ENCODE assay signal across 8 cellular contexts in the genomic region with DNA sequence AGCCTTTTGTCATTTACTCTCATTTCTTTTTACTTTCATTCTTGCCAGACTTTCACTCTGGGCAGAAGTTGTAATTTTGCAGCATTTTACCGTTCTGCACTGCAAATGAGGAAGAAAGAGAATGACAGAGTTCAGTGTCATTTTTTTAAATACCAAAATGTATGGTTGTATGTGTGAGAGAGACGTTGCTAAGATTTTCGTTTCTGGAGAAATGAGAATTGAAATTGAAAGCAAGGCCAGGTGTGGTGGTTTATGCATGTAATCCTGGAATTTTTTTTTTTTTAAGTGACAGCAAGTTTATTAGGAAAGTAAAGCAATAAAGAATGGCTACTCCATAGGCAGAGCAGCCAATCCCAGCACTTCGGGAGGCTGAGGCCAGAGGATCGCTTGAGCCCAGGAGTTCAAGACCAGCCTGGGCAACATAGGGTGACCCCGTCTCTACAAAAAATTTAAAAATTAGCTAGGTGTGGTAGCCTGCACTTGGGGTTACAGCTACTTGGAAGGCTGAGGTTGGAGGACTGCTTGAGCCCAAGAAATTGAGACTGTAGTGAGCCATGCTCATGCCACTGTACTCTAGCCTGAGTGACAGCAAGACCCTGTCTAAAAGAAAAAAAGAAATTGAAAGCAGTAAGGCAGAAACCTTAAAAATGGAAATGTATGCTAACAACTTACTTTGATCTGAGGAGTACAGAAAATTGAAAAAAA. TPM values are rescaled to one million over a fixed set of nuclear protein-coding genes. Genes with fewer than 3 reads are reported as not detected.
DNase-seq lines count a peak whose midpoint lies in the region; ATAC-seq and TF ChIP-seq lines count a peak whose summit lies in the region.

No MANE protein-coding gene starts in this region.

- TF ChIP-seq POLR2A in stomach (IDR thresholded peaks at IDR 0.05): no peak

- no peak for TF ChIP-seq CTCF in endodermal cell (conservative IDR thresholded peaks at IDR 0.05)
- TF ChIP-seq CTCF in WERI-Rb-1 (IDR thresholded peaks at IDR 0.05; ENCODE audit: low read depth, low read length): no peak
- no peak for TF ChIP-seq CTCF in stomach (IDR thresholded peaks at IDR 0.05)

- peaks cover 16% of the 10 kb centered on the region for H3K4me1 Mint-ChIP-seq in endodermal cell

- no peak overlapping the region for H3K4me3 Mint-ChIP-seq in endodermal cell

- H3K4me3 ChIP-seq in endodermal cell (ENCODE audit: low read length): no peak overlapping the region
- no peak overlapping the region for H3K4me3 ChIP-seq in WERI-Rb-1 (ENCODE audit: low read depth, low read length)
- no peak overlapping the region for H3K4me3 ChIP-seq in stomach

- H3K4me1 ChIP-seq in endodermal cell (ENCODE audit: control insufficient read depth, insufficient read depth, low read length): peaks cover 5% of the 10 kb centered on the region
- peaks cover 3 to 32% (median 11%) of the 10 kb centered on the region in 4 donors for H3K4me1 ChIP-seq in stomach

- H3K36me3 ChIP-seq in endodermal cell (ENCODE audit: control insufficient read depth, insufficient read depth, low read length): peaks cover under 1% of the 10 kb centered on the region
- H3K36me3 ChIP-seq in WERI-Rb-1: peaks cover 6% of the 10 kb centered on the region
- no peaks in the 10 kb centered on the region for H3K36me3 ChIP-seq in stomach

- H3K36me3 Mint-ChIP-seq in endodermal cell (ENCODE audit: low read depth): peaks cover 12% of the 10 kb centered on the region

- no peak overlapping the region for H3K9ac ChIP-seq in endodermal cell (ENCODE audit: extremely low read depth, low read length, poor library complexity, severe bottlenecking)

- no peak for DNase-seq in endodermal cell
- no peak for DNase-seq in posterior vena cava (ENCODE audit: low spot score)
- no peak for DNase-seq in activated CD8-positive, alpha-beta memory T cell treated with anti-CD3 and anti-CD28 coated beads for 24 hours
- DNase-seq in WERI-Rb-1: no peak
- DNase-seq in stomach: no peak

- no peaks in the 10 kb centered on the region for H3K27me3 Mint-ChIP-seq in endodermal cell (ENCODE audit: insufficient read depth)

- peaks cover 9% of the 10 kb centered on the region for H3K9me3 Mint-ChIP-seq in endodermal cell

- 94 to 96% methylated on average over 6 of the region's 6 CpGs for WGBS in endodermal cell (ENCODE audit: insufficient coverage in 1 of 2, insufficient read length in 1 of 2), 2 experiments
- 75 to 87% (median 85%) methylated on average over 6 of the region's 6 CpGs for WGBS in stomach, 5 donors

- no peak overlapping the region for H3K27ac ChIP-seq in endodermal cell (ENCODE audit: low read depth, low read length)
- H3K27ac ChIP-seq in WERI-Rb-1: no peak overlapping the region
- H3K27ac ChIP-seq in stomach: no peak overlapping the region

- H3K27ac Mint-ChIP-seq in endodermal cell: peak overlapping the region; percentile 70

- H3K9me3 ChIP-seq in endodermal cell (ENCODE audit: control insufficient read depth, low read length): peaks cover 12% of the 10 kb centered on the region
- no peaks in the 10 kb centered on the region for H3K9me3 ChIP-seq in WERI-Rb-1 (ENCODE audit: severe bottlenecking)
- no peaks in the 10 kb centered on the region for H3K9me3 ChIP-seq in stomach

- no peak for TF ChIP-seq EP300 in stomach (IDR thresholded peaks at IDR 0.05)

- H3K27me3 ChIP-seq in endodermal cell (ENCODE audit: control insufficient read depth, insufficient read depth, low read length, poor library complexity, severe bottlenecking) (no peaks in the 10 kb centered on the region), WERI-Rb-1 (ENCODE audit: insufficient read depth, low read depth, severe bottlenecking) (no peaks in the 10 kb centered on the region), stomach (no peaks in the 10 kb centered on the region)

- peak; percentile 80 for ATAC-seq in GM18508 (IDR thresholded peaks at IDR 0.05; ENCODE audit: insufficient read depth, unreplicated experiment)
- ATAC-seq in GM21526 (IDR thresholded peaks at IDR 0.05; ENCODE audit: low FRiP score, unreplicated experiment): peak; percentile 86
- ATAC-seq in HG03457 (IDR thresholded peaks at IDR 0.05; ENCODE audit: unreplicated experiment): peak; percentile 85

- intact Hi-C loops in posterior vena cava (cut with DNase I) (loop anchor here in 1 of 2 donors (10.0 kb wide), 1 partner anchor 352 kb away; no protein-coding TSS in a partner anchor), stomach (cut with DNase I; ENCODE audit: low total_unique reads) (no loop called here)

RNA-seq across cellular contexts. Expression of a gene that starts 12.9 kb away (rescaled TPM):
- total RNA-seq in endodermal cell (10 to 100 TPM; 15.3 to 26.1 TPM), posterior vena cava (10 to 100 TPM; 12.8 to 13.2 TPM), stomach (10 to 100 TPM; 11.9 to 43.2 (median 16.1) TPM)
- polyA plus RNA-seq in endodermal cell (2013, experiment 1 of 2): 38.0 TPM
- polyA plus RNA-seq in endodermal cell (2013, experiment 2 of 2): 41.7 TPM
- 10 to 100 TPM in 2 of 3 donors, 1 to 10 TPM in 1; 6.7 to 13.7 (median 11.2) TPM for polyA plus RNA-seq in stomach
